In the genomic region with DNA sequence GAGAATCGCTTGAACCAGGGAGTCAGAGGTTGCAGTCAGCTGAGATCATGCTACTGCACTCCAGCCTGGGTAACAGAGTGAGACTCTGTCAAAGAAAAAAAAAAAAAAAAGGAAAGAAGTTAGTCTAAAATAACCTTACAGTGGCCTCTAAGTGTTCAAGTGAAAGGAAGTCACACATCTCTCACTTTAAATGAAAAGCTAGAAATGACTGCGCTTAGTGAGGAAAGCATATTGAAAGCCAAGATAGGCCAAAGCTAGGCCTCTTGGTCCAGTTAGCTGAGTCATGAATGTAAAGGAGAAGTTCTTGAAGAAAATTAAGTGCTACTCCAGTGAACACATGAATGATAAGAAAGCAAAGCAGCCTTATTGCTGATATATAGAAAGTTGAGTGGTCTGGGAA, we compare ENCODE assay signal across 8 cellular contexts. TPM values are rescaled to one million over a fixed set of nuclear protein-coding genes. Genes with fewer than 3 reads are reported as not detected.
DNase-seq lines count a peak whose midpoint lies in the region; ATAC-seq and TF ChIP-seq lines count a peak whose summit lies in the region.

No MANE protein-coding gene starts in this region.

- CTCF ChIA-PET in activated CD8-positive, alpha-beta T cell treated with anti-CD3 and anti-CD28 coated beads for 36 hours (lab: Charles Lee): interaction anchor here (1.3 to 1.6 kb wide), 3 partner anchors 12 to 123 kb away, joined by 3 to 4 read pairs (median 4); no protein-coding TSS in a partner anchor

- no peak for DNase-seq in activated CD8-positive, alpha-beta T cell treated with anti-CD3 and anti-CD28 coated beads for 36 hours
- DNase-seq in NCI-H510A (lab: John Stamatoyannopoulos, UW) (no peak), NCI-H187 (lab: John Stamatoyannopoulos, UW) (no peak), NCI-H187 treated with DMSO at 0.1 percent for 48 hours (lab: John Stamatoyannopoulos, UW) (no peak), left colon (no peak)

- peaks cover 6% of the 10 kb centered on the region for H3K9me3 Mint-ChIP-seq in activated CD8-positive, alpha-beta T cell treated with anti-CD3 and anti-CD28 coated beads for 36 hours

- peak overlapping the region; percentile 43 for H3K27ac Mint-ChIP-seq in activated CD8-positive, alpha-beta T cell treated with anti-CD3 and anti-CD28 coated beads for 36 hours

- POLR2A ChIA-PET in activated CD8-positive, alpha-beta T cell treated with anti-CD3 and anti-CD28 coated beads for 36 hours (lab: Charles Lee): interaction anchor here (0.6 to 1.4 kb wide), 2 partner anchors 25 to 111 kb away, joined by 4 read pairs; no protein-coding TSS in a partner anchor

- H3K4me1 Mint-ChIP-seq in activated CD8-positive, alpha-beta T cell treated with anti-CD3 and anti-CD28 coated beads for 36 hours (ENCODE audit: low read depth): peaks cover 13% of the 10 kb centered on the region

- no peaks in the 10 kb centered on the region for H3K27me3 Mint-ChIP-seq in activated CD8-positive, alpha-beta T cell treated with anti-CD3 and anti-CD28 coated beads for 36 hours

- peak; percentile 97 for ATAC-seq in GM18499 (IDR thresholded peaks at IDR 0.05; ENCODE audit: insufficient read depth, unreplicated experiment)
- ATAC-seq in GM19467 (IDR thresholded peaks at IDR 0.05; ENCODE audit: unreplicated experiment): peak; percentile 78
- ATAC-seq in HG03060 (IDR thresholded peaks at IDR 0.05; ENCODE audit: low read depth, unreplicated experiment): peak; percentile 81
- ATAC-seq in activated CD8-positive, alpha-beta T cell treated with anti-CD3 and anti-CD28 coated beads for 36 hours: peak; percentile 84
- ATAC-seq in left colon: no peak

- no peak overlapping the region for H3K4me3 Mint-ChIP-seq in activated CD8-positive, alpha-beta T cell treated with anti-CD3 and anti-CD28 coated beads for 36 hours

- TF ChIP-seq CTCF in activated CD8-positive, alpha-beta T cell treated with anti-CD3 and anti-CD28 coated beads for 36 hours (IDR thresholded peaks at IDR 0.05): no peak

- peaks cover 3% of the 10 kb centered on the region for H3K36me3 Mint-ChIP-seq in activated CD8-positive, alpha-beta T cell treated with anti-CD3 and anti-CD28 coated beads for 36 hours (ENCODE audit: low read depth)

- intact Hi-C loops in activated CD8-positive, alpha-beta T cell treated with anti-CD3 and anti-CD28 coated beads for 36 hours (cut with micrococcal nuclease): no loop called here
- intact Hi-C loops in left colon (cut with DNase I, micrococcal nuclease): no loop called here

RNA-seq across cellular contexts. Expression of a gene that starts 38.1 kb away (rescaled TPM):
- total RNA-seq in activated CD8-positive, alpha-beta T cell treated with anti-CD3 and anti-CD28 coated beads for 36 hours: 1 to 10 TPM; 5.1 to 6.0 TPM
- total RNA-seq in left colon: 10 to 100 TPM; 25.2 to 47.0 TPM

RNA-seq across cellular contexts. Expression of a gene that starts 38.1 kb away (rescaled TPM):
- total RNA-seq in activated CD8-positive, alpha-beta T cell treated with anti-CD3 and anti-CD28 coated beads for 36 hours: 10 to 100 TPM; 25.4 to 26.0 TPM
- total RNA-seq in left colon: 10 to 100 TPM; 16.4 to 21.2 TPM
